ENCODE assay signal across 10 cellular contexts in genomic region chr6:37019065-37019450, GRCh38. TPM values are rescaled to one million over a fixed set of nuclear protein-coding genes. Genes with fewer than 3 reads are reported as not detected.
DNase-seq lines count a peak whose midpoint lies in the region; ATAC-seq and TF ChIP-seq lines count a peak whose summit lies in the region.
"Had no signal": no experiment of that assay in that cellular context is flagged by ENCODE, and none has a peak within 500 bp of the region (broad histone marks: within the 10 kb centered on the region; RNA-seq: fewer than 3 reads in every experiment).

No MANE protein-coding gene starts in this region.

- no peak overlapping the region for H2BK5ac ChIP-seq in mesendoderm (ENCODE audit: low read length)

- no peak overlapping the region for H4K5ac ChIP-seq in mesendoderm (ENCODE audit: low read length)

- H3K36me3 ChIP-seq in CD8-positive, alpha-beta memory T cell (ENCODE audit: insufficient read depth, low read length), result no peaks in the 10 kb centered on the region
- H3K36me3 ChIP-seq in mesendoderm (ENCODE audit: control insufficient read depth, insufficient read depth, low read length), result no peaks in the 10 kb centered on the region

- no peaks in the 10 kb centered on the region for H3K9me3 ChIP-seq in CD8-positive, alpha-beta memory T cell (ENCODE audit: low read length)
- H3K9me3 ChIP-seq: mucosa of descending colon had no signal

- no peak overlapping the region for H2BK120ac ChIP-seq in mesendoderm (ENCODE audit: low read depth, low read length)

- CTCF ChIA-PET in CD8-positive, alpha-beta memory T cell (lab: Charles Lee), result interaction anchor here (0.8 to 23.0 kb wide), 28 partner anchors 8 to 252 kb away, joined by 3 to 615 read pairs (median 6); partner anchors contain the start of genes C6orf89, MTCH1, PIM1 and PPIL1
- CTCF ChIA-PET in activated B cell treated with CpG ODN at 0.5 μM for 24 hours (lab: Charles Lee), result interaction anchor here (0.7 to 10.6 kb wide), 22 partner anchors 10 to 258 kb away, joined by 3 to 185 read pairs (median 9); partner anchors contain the start of genes C6orf89, FGD2, MTCH1 and PIM1

- intact Hi-C loops in activated B cell treated with CpG ODN at 0.5 μM for 24 hours (cut with micrococcal nuclease), result no loop called here

- H3K4me3 Mint-ChIP-seq in CD8-positive, alpha-beta memory T cell, result no peak overlapping the region
- no peak overlapping the region for H3K4me3 Mint-ChIP-seq in activated B cell treated with CpG ODN at 0.5 μM for 24 hours

- no peak overlapping the region for H3K56ac ChIP-seq in mesendoderm (ENCODE audit: low read length)

- H3K9me3 Mint-ChIP-seq in CD8-positive, alpha-beta memory T cell, result no peaks in the 10 kb centered on the region
- no peaks in the 10 kb centered on the region for H3K9me3 Mint-ChIP-seq in activated B cell treated with CpG ODN at 0.5 μM for 24 hours

- H3K18ac ChIP-seq in mesendoderm (ENCODE audit: low read length), result no peak overlapping the region

- no peaks in the 10 kb centered on the region for H3K79me2 ChIP-seq in mesendoderm (ENCODE audit: control insufficient read depth, insufficient read depth, low read length)

- no peak for TF ChIP-seq CTCF in activated B cell treated with CpG ODN at 0.5 μM for 24 hours (IDR thresholded peaks at IDR 0.05)

- peak overlapping the region; percentile 44 to 90 (median 60) for H3K27ac Mint-ChIP-seq in CD8-positive, alpha-beta memory T cell
- H3K27ac Mint-ChIP-seq in activated B cell treated with CpG ODN at 0.5 μM for 24 hours, result peak overlapping the region; percentile 73

- no peak overlapping the region for H3K4me2 ChIP-seq in mesendoderm (ENCODE audit: low read length)

- no peak overlapping the region for H2BK15ac ChIP-seq in mesendoderm (replicated peaks; ENCODE audit: low read depth)

- H3K27ac ChIP-seq in CD8-positive, alpha-beta memory T cell (ENCODE audit: low read depth, low read length), result no peak overlapping the region
- H3K27ac ChIP-seq in mesendoderm (ENCODE audit: low read depth, low read length), result no peak overlapping the region

- H3K79me1 ChIP-seq in mesendoderm (ENCODE audit: low read length), result no peaks in the 10 kb centered on the region

- H3K4me1 Mint-ChIP-seq in CD8-positive, alpha-beta memory T cell, result peaks cover 48 to 51% (median 49%) of the 10 kb centered on the region in 3 donors
- peaks cover 31% of the 10 kb centered on the region for H3K4me1 Mint-ChIP-seq in activated B cell treated with CpG ODN at 0.5 μM for 24 hours

- no peak overlapping the region for H3K4me3 ChIP-seq in CD8-positive, alpha-beta memory T cell (ENCODE audit: low read length)
- no peak overlapping the region for H3K4me3 ChIP-seq in mesendoderm (ENCODE audit: low read length)
- H3K4me3 ChIP-seq: mucosa of descending colon had no signal

- ATAC-seq in activated B cell treated with CpG ODN at 0.5 μM for 24 hours (ENCODE audit: low read depth) (no peak), HG03175 (IDR thresholded peaks at IDR 0.05; ENCODE audit: unreplicated experiment) (no peak)

- H4K8ac ChIP-seq in mesendoderm (ENCODE audit: low read depth, low read length), result no peak overlapping the region

- H3K27me3 ChIP-seq in CD8-positive, alpha-beta memory T cell (ENCODE audit: insufficient read depth, low read length, poor library complexity, severe bottlenecking), result no peaks in the 10 kb centered on the region
- no peaks in the 10 kb centered on the region for H3K27me3 ChIP-seq in mesendoderm (ENCODE audit: insufficient read depth, low read length, poor library complexity)

- no CpG with 5 or more reads among the region's 2 CpGs for WGBS in mesendoderm (ENCODE audit: extremely low coverage, insufficient coverage, low lambda C conversion rate)

- H3K27me3 Mint-ChIP-seq in CD8-positive, alpha-beta memory T cell, result peaks cover 0 to 1% of the 10 kb centered on the region in 2 donors
- H3K27me3 Mint-ChIP-seq in activated B cell treated with CpG ODN at 0.5 μM for 24 hours, result no peaks in the 10 kb centered on the region

- DNase-seq in CD8-positive, alpha-beta memory T cell, result no peak
- DNase-seq in M059J (ENCODE audit: low read depth) (peak; percentile 82), activated B cell treated with CpG ODN at 0.5 μM for 24 hours (no peak), medulla oblongata (ENCODE audit: extremely low spot score) (peak; percentile 25), HuH-7.5 (ENCODE audit: low spot score) (no peak), T1000 (lab: John Stamatoyannopoulos, UW) (no peak), mesendoderm (no peak)
- DNase-seq: NCI-H1048 had no signal

- no peak overlapping the region for H3K23ac ChIP-seq in mesendoderm (ENCODE audit: low read length)

- H2AK5ac ChIP-seq in mesendoderm (ENCODE audit: low read length), result no peak overlapping the region

- no peaks in the 10 kb centered on the region for H3K36me3 Mint-ChIP-seq in CD8-positive, alpha-beta memory T cell
- peaks cover 92% of the 10 kb centered on the region for H3K36me3 Mint-ChIP-seq in activated B cell treated with CpG ODN at 0.5 μM for 24 hours (ENCODE audit: low read depth)

- H3K4me1 ChIP-seq in CD8-positive, alpha-beta memory T cell (ENCODE audit: insufficient read depth, low read length), result peaks cover 37% of the 10 kb centered on the region
- H3K4me1 ChIP-seq in mesendoderm (ENCODE audit: control insufficient read depth, low read depth, low read length), result no peaks in the 10 kb centered on the region

- H3K9ac ChIP-seq in mesendoderm (ENCODE audit: low read length), result no peak overlapping the region

- POLR2A ChIA-PET in CD8-positive, alpha-beta memory T cell (lab: Charles Lee), result interaction anchor here (2.0 to 6.3 kb wide), 3 partner anchors 32 to 151 kb away, joined by 10 to 40 read pairs (median 14); partner anchors contain the start of genes C6orf89 and PIM1
- POLR2A ChIA-PET in activated B cell treated with CpG ODN at 0.5 μM for 24 hours (lab: Charles Lee), result interaction anchor here (0.5 to 24.7 kb wide), 11 partner anchors 9 to 252 kb away, joined by 3 to 519 read pairs (median 6); partner anchors contain the start of genes FGD2, PIM1 and PPIL1

- H3K4ac ChIP-seq in mesendoderm (ENCODE audit: low read depth, low read length), result no peak overlapping the region

RNA-seq across cellular contexts. Expression of gene FGD2, which starts 13.6 kb away (rescaled TPM):
- 1 to 10 TPM; 1.2 to 1.3 TPM for total RNA-seq in CD8-positive, alpha-beta memory T cell
- 0.53 TPM for polyA plus RNA-seq in CD8-positive, alpha-beta memory T cell
- not detected in 2 replicates for total RNA-seq in M059J (2014; rRNA removed; shearing (Covaris generic))
- 362 and 435 TPM in 2 replicates for total RNA-seq in activated B cell treated with CpG ODN at 0.5 μM for 24 hours
- polyA plus RNA-seq in mesendoderm (2013, experiment 1 of 2), result 0.18 TPM
- polyA plus RNA-seq in mesendoderm (2013, experiment 2 of 2), result 0.20 TPM

RNA-seq across cellular contexts. Expression of gene MTCH1, which starts 33.1 kb away (rescaled TPM):
- total RNA-seq in CD8-positive, alpha-beta memory T cell, result 100 to 1,000 TPM; 116 to 126 TPM
- polyA plus RNA-seq in CD8-positive, alpha-beta memory T cell, result 81.1 TPM
- 385 and 490 TPM in 2 replicates for total RNA-seq in M059J (2014; rRNA removed; shearing (Covaris generic))
- total RNA-seq in activated B cell treated with CpG ODN at 0.5 μM for 24 hours, result 128 and 133 TPM in 2 replicates
- polyA plus RNA-seq in mesendoderm (2013, experiment 1 of 2), result 117 TPM
- 118 TPM for polyA plus RNA-seq in mesendoderm (2013, experiment 2 of 2)

Comparison
In these comparisons a context has a peak if more than half of its experiments do, and no peak if none do; other contexts are left out.
1. DNase-seq: peak in M059J (single experiment) and medulla oblongata (single experiment); none in CD8-positive, alpha-beta memory T cell (0 of 5), activated B cell treated with CpG ODN at 0.5 μM for 24 hours (single experiment), HuH-7.5 (single experiment), T1000 (single experiment) and mesendoderm (single experiment).
2. RNA of gene FGD2, which starts 13.6 kb away (total RNA-seq): 362 to 435 TPM in activated B cell treated with CpG ODN at 0.5 μM for 24 hours; 1.2 to 1.3 TPM in CD8-positive, alpha-beta memory T cell and not detected in M059J; every median in the first group is over 100 times any median in the second.